In the genomic region with DNA sequence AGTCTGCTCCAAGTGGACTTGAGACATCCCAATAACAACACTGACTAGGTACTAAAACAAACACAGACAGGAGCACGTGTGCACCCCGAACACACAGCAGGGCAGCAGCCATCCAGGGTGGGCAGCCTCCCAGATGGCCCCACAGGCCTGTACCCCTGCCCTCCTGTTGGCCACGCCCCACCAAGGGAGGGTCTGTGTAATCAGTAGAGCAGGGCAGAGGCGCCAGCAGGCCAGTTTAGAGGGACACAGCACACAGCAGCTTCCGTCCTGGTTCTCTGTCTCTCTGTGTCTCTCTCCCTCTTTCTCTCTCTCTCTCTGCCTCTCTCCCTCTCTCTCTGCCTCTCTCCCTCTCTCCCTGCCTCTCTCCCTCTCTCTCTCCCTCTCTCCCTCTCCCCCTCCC, we compare ENCODE assay signal across 1 cellular context.
TF ChIP-seq lines count a peak whose summit lies in the region.

No MANE protein-coding gene starts in this region.

TF ChIP-seq in K562, 482 proteins besides CTCF, POLR2A, EP300 and RAD21 (continued from another document):
- TF ChIP-seq PCBP1 (IDR thresholded peaks at IDR 0.05; ENCODE audit: low read depth, low read length, poor library complexity, severe bottlenecking) = peak; percentile 68
- TF ChIP-seq DNMT1 (IDR thresholded peaks at IDR 0.05) = no peak
- TF ChIP-seq CXXC5 (CRISPR knock-in tag; IDR thresholded peaks at IDR 0.05) = no peak
- TF ChIP-seq NFATC3 (IDR thresholded peaks at IDR 0.05) = no peak
- peak; percentile 87 for TF ChIP-seq ZNF121 (CRISPR knock-in tag; conservative IDR thresholded peaks at IDR 0.05)
- TF ChIP-seq, protein P1, sequence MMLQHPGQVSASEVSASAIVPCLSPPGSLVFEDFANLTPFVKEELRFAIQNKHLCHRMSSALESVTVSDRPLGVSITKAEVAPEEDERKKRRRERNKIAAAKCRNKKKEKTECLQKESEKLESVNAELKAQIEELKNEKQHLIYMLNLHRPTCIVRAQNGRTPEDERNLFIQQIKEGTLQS (IDR thresholded peaks at IDR 0.05) = no peak
- TF ChIP-seq, protein P1 (CRISPR knock-in tag; conservative IDR thresholded peaks at IDR 0.05) = no peak
- TF ChIP-seq MGA (IDR thresholded peaks at IDR 0.05) = no peak
- peak in 1 of 2 experiments; percentile 32; a peak in 1 of 4 replicates for TF ChIP-seq KDM1A (IDR thresholded peaks at IDR 0.05)
- no peak for TF ChIP-seq MAFK (IDR thresholded peaks at IDR 0.05; ENCODE audit: low read length)
- no peak for TF ChIP-seq YBX1 (IDR thresholded peaks at IDR 0.05)
- no peak for TF ChIP-seq ZNF584 (CRISPR knock-in tag; IDR thresholded peaks at IDR 0.05; ENCODE audit: low read depth)
- 0 out of 2 replicates have a peak, but pooled peaks have one; percentile 31 for TF ChIP-seq POLR2G (IDR thresholded peaks at IDR 0.05; ENCODE audit: low read depth, low read length)
